ENCODE assay signal across 1 cellular context in the genomic region with DNA sequence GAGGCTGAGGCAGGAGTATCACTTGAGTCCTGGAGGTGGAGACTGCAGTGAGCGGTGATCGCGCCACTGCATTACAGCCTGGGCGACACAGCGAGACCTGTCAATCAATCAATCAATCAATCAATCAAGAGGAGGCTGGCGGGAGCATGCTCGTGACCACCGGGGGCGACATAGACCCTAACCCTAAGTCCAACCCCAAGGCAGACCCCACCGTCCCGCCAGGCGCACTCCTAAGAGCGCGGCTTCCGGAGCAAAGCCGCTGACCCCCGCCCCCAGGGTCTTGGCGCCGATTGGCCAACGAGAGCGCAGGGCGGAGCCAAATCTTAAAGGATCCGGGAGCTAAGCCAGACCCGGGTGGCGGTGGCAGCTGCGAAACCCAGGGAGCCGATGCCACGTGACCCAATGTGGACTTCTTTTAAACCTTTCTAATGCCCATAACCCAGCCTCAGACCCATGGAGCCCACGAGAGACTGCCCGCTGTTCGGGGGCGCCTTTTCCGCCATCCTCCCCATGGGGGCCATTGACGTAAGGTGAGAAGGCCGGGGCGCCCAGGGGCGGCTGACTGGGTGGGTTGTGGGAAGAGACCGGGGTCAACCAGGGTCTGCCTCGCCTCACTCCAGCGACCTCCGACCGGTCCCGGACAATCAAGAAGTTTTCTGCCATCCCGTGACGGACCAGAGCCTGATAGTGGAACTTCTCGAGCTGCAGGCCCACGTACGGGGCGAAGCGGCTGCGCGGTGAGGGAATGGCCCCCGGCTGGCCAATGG.
A peak's percentile ranks its signal among the peaks of the same experiment; 100 is the strongest.
TF ChIP-seq lines count a peak whose summit lies in the region.

A gene with protein sequence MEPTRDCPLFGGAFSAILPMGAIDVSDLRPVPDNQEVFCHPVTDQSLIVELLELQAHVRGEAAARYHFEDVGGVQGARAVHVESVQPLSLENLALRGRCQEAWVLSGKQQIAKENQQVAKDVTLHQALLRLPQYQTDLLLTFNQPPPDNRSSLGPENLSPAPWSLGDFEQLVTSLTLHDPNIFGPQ (plus strand): TSS at position 335 of the 767 bp plus-strand sequence. CDS start 119 bp downstream, at position 454.

TF ChIP-seq in HepG2, 621 proteins besides CTCF, POLR2A, EP300 and RAD21 (continued from another document and continues in another):
- TF ChIP-seq ZMAT3 (CRISPR knock-in tag; conservative IDR thresholded peaks at IDR 0.05) (0 out of 2 replicates have a peak, but pooled peaks have one; percentile 23), RFXANK (CRISPR knock-in tag; IDR thresholded peaks at IDR 0.05) (no peak), FOSL1 (CRISPR knock-in tag; IDR thresholded peaks at IDR 0.05; ENCODE audit: borderline replicate concordance) (no peak), ZNF354B (CRISPR knock-in tag; IDR thresholded peaks at IDR 0.05) (no peak), PLRG1 (conservative IDR thresholded peaks at IDR 0.05) (no peak), ZNF878 (CRISPR knock-in tag; IDR thresholded peaks at IDR 0.05) (0 out of 2 replicates have a peak, but pooled peaks have one; percentile 60), CEBPB (IDR thresholded peaks at IDR 0.05; ENCODE audit: borderline replicate concordance, low read depth, low read length) (no peak), YEATS4 (CRISPR knock-in tag; IDR thresholded peaks at IDR 0.05; ENCODE audit: borderline replicate concordance) (no peak), ZSCAN9 (CRISPR knock-in tag; IDR thresholded peaks at IDR 0.05; ENCODE audit: borderline replicate concordance) (no peak; the same call in none of the 2 replicates), HOXA3 (CRISPR knock-in tag; IDR thresholded peaks at IDR 0.05) (peak; percentile 7; the same call in 1 of the 2 replicates), ZNF841 (CRISPR knock-in tag; IDR thresholded peaks at IDR 0.05; ENCODE audit: borderline replicate concordance) (no peak), SRSF4 (IDR thresholded peaks at IDR 0.05; ENCODE audit: low read depth, low read length, poor library complexity, severe bottlenecking) (no peak), NFIC (IDR thresholded peaks at IDR 0.05; ENCODE audit: low read length) (no peak), RORA (CRISPR knock-in tag; IDR thresholded peaks at IDR 0.05) (no peak), ZNF335 (CRISPR knock-in tag; IDR thresholded peaks at IDR 0.05) (no peak), ZNF432 (CRISPR knock-in tag; IDR thresholded peaks at IDR 0.05; ENCODE audit: borderline replicate concordance) (no peak), TCF7L2 (IDR thresholded peaks at IDR 0.05; ENCODE audit: low read depth, low read length) (no peak), ZNF776 (CRISPR knock-in tag; IDR thresholded peaks at IDR 0.05) (no peak), AHR (CRISPR knock-in tag; IDR thresholded peaks at IDR 0.05) (0 out of 2 replicates have a peak, but pooled peaks have one; percentile 35), PRMT3 (CRISPR knock-in tag; IDR thresholded peaks at IDR 0.05; ENCODE audit: borderline replicate concordance, low read depth) (no peak), ZNF616 (CRISPR knock-in tag; IDR thresholded peaks at IDR 0.05; ENCODE audit: low read depth) (no peak), ETS1 (CRISPR knock-in tag; IDR thresholded peaks at IDR 0.05) (no peak), TEAD3 (CRISPR knock-in tag; optimal IDR thresholded peaks at IDR 0.05; ENCODE audit: borderline replicate concordance) (peak; percentile 12), ZNF160 (CRISPR knock-in tag; IDR thresholded peaks at IDR 0.05) (no peak), TBX3 (IDR thresholded peaks at IDR 0.05; ENCODE audit: borderline replicate concordance) (no peak), SP4 (CRISPR knock-in tag; IDR thresholded peaks at IDR 0.05) (0 out of 2 replicates have a peak, but pooled peaks have one; percentile 51), MEF2D (CRISPR knock-in tag; IDR thresholded peaks at IDR 0.05) (peak; percentile 23; the same call in 1 of the 2 replicates), HOXA9 (CRISPR knock-in tag; IDR thresholded peaks at IDR 0.05; ENCODE audit: borderline replicate concordance) (no peak), CBX1 (IDR thresholded peaks at IDR 0.05; ENCODE audit: low read depth) (no peak), ZNF709 (CRISPR knock-in tag; IDR thresholded peaks at IDR 0.05) (0 out of 2 replicates have a peak, but pooled peaks have one; percentile 33), ZNF570 (CRISPR knock-in tag; IDR thresholded peaks at IDR 0.05; ENCODE audit: borderline replicate concordance) (no peak), RXRB (CRISPR knock-in tag; IDR thresholded peaks at IDR 0.05; ENCODE audit: borderline replicate concordance) (peak; percentile 42; the same call in 1 of the 2 replicates), MIXL1 (CRISPR knock-in tag; IDR thresholded peaks at IDR 0.05) (no peak), NR2F6 (IDR thresholded peaks at IDR 0.05) (peak; percentile 44; the same call in 1 of the 2 replicates), NR2F6 (CRISPR knock-in tag; IDR thresholded peaks at IDR 0.05) (0 out of 2 replicates have a peak, but pooled peaks have one; percentile 27), ZNF232 (CRISPR knock-in tag; IDR thresholded peaks at IDR 0.05; ENCODE audit: borderline replicate concordance) (no peak), IRX3 (CRISPR knock-in tag; IDR thresholded peaks at IDR 0.05; ENCODE audit: borderline replicate concordance, low read depth) (peak; percentile 37; the same call in 1 of the 2 replicates), PLSCR1 (CRISPR knock-in tag; IDR thresholded peaks at IDR 0.05; ENCODE audit: borderline replicate concordance) (no peak), ESRRA (CRISPR knock-in tag; IDR thresholded peaks at IDR 0.05; ENCODE audit: low read depth) (no peak), RERE (CRISPR knock-in tag; IDR thresholded peaks at IDR 0.05; ENCODE audit: low read depth) (no peak), SMYD3 (CRISPR knock-in tag; IDR thresholded peaks at IDR 0.05) (no peak; the same call in 1 of the 2 replicates), BCL6 (CRISPR knock-in tag; IDR thresholded peaks at IDR 0.05) (no peak), MXI1 (IDR thresholded peaks at IDR 0.05; ENCODE audit: borderline replicate concordance, low read depth, low read length) (0 out of 3 replicates have a peak, but pooled peaks have one; percentile 35), CBX5 (CRISPR knock-in tag; IDR thresholded peaks at IDR 0.05; ENCODE audit: borderline replicate concordance) (no peak), ZNF251 (CRISPR knock-in tag; IDR thresholded peaks at IDR 0.05) (no peak)
- TF ChIP-seq, protein P1, sequence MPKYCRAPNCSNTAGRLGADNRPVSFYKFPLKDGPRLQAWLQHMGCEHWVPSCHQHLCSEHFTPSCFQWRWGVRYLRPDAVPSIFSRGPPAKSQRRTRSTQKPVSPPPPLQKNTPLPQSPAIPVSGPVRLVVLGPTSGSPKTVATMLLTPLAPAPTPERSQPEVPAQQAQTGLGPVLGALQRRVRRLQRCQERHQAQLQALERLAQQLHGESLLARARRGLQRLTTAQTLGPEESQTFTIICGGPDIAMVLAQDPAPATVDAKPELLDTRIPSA (CRISPR knock-in tag; IDR thresholded peaks at IDR 0.05; ENCODE audit: borderline replicate concordance): no peak
- TF ChIP-seq, protein P2, sequence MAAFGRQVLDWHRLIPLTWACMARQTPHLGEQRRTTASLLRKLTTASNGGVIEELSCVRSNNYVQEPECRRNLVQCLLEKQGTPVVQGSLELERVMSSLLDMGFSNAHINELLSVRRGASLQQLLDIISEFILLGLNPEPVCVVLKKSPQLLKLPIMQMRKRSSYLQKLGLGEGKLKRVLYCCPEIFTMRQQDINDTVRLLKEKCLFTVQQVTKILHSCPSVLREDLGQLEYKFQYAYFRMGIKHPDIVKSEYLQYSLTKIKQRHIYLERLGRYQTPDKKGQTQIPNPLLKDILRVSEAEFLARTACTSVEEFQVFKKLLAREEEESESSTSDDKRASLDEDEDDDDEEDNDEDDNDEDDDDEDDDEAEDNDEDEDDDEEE (CRISPR knock-in tag; IDR thresholded peaks at IDR 0.05): no peak; the same call in 1 of the 2 replicates
- TF ChIP-seq, protein P3, sequence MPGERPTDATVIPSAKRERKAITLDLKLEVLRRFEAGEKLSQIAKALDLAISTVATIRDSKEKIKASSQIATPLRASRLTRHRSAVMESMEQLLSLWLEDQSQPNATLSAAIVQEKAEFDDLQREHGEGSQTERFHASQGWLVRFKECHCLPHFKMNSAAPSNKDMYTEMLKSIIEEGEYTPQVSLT (CRISPR knock-in tag; IDR thresholded peaks at IDR 0.05; ENCODE audit: borderline replicate concordance, low read depth): no peak
